16 cellular contexts compared by ENCODE assay signal in the genomic region with DNA sequence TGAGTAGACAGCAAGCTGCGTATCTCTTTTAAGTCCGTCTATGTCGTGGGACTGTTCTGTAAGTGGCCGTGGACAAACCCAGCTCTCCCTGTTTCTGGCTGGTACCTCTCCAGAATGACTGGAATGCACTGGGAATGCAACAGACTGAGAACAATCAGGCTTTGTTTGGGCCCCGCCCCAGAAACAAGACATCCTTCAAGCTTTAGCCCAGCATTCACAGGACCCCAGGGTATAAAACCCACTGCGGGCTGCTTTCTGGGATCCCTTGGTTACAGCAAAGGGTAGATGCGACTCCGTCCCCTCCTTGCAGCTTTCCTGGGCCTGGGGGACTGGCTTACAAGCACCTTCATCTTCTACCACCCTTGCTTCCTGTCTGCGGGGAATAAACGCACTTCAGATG. TPM values are rescaled to one million over a fixed set of nuclear protein-coding genes. Genes with fewer than 3 reads are reported as not detected.
DNase-seq lines count a peak whose midpoint lies in the region; ATAC-seq, FAIRE-seq and TF ChIP-seq lines count a peak whose summit lies in the region.
"Had no signal": no experiment of that assay in that cellular context is flagged by ENCODE, and none has a peak within 500 bp of the region (broad histone marks: within the 10 kb centered on the region; RNA-seq: fewer than 3 reads in every experiment).

No MANE protein-coding gene starts in this region.

- 85% methylated on average over 10 of the region's 10 CpGs; no CpG with 5 or more reads in 1 of the 2 experiments for WGBS in H1 (ENCODE audit: extremely low coverage in 1 of 2, insufficient coverage in 1 of 2, insufficient read length in 1 of 2, insufficient replicate concordance in 2 of 2, low coverage in 1 of 2, low lambda C conversion rate in 2 of 2, missing lambda C conversion rate in 1 of 2), 2 experiments
- 82 to 92% (median 91%) methylated on average over 7 to 10 of the region's 10 CpGs for WGBS in stomach, 5 donors

- no peaks in the 10 kb centered on the region for H3K27me3 ChIP-seq in H1 (replicated peaks in 1 of 4; ENCODE audit: control insufficient read depth in 3 of 4, extremely low read depth in 1 of 4, insufficient read depth in 3 of 4, low read length in 3 of 4)
- H3K27me3 ChIP-seq in neural progenitor cell: no peaks in the 10 kb centered on the region
- H3K27me3 ChIP-seq in stomach: peaks cover 0 to 4% (median 0%) of the 10 kb centered on the region in 3 donors
- H3K27me3 ChIP-seq: BLaER1 had no signal

- peaks cover 1% of the 10 kb centered on the region for H3K36me3 Mint-ChIP-seq in neural progenitor cell
- no peaks in the 10 kb centered on the region for H3K36me3 Mint-ChIP-seq in activated CD4-positive, alpha-beta T cell treated with anti-CD3 and anti-CD28 coated beads, Interleukin-2, amount 10 ng/mL, durations not matched to agents 24 days and 14 days (ENCODE audit: low read depth)

- FAIRE-seq in H1 (lab: Jason Lieb, UNC): no peak
- FAIRE-seq: H54 had no signal

- intact Hi-C loops in activated CD4-positive, alpha-beta T cell treated with anti-CD3 and anti-CD28 coated beads, Interleukin-2, amount 10 ng/mL, durations not matched to agents 24 days and 14 days (cut with micrococcal nuclease): no loop called here
- intact Hi-C loops in stomach (cut with DNase I; ENCODE audit: low total_unique reads): no loop called here

- H3K27ac ChIP-seq in H1 (ENCODE audit: low read depth, low read length) (no peak overlapping the region), neural progenitor cell (no peak overlapping the region), stomach (no peak overlapping the region)
- H3K27ac ChIP-seq: BLaER1 had no signal

- no peak overlapping the region for H2AFZ ChIP-seq in H1 (ENCODE audit: low read length)
- H2AFZ ChIP-seq in neural progenitor cell (replicated peaks): peak overlapping the region; percentile 26

- no peaks in the 10 kb centered on the region for H3K23me2 ChIP-seq in H1 (ENCODE audit: low read depth, low read length)

- POLR2A ChIA-PET in H1 (lab: Charles Lee; ENCODE audit: partially characterized antibody): no interaction called here

- no peak for TF ChIP-seq POLR2A in H1 (IDR thresholded peaks at IDR 0.05; ENCODE audit: control extremely low read depth in 1 of 2, low read depth in 2 of 2, low read length in 2 of 2)
- TF ChIP-seq POLR2A in stomach (IDR thresholded peaks at IDR 0.05): no peak

- no peaks in the 10 kb centered on the region for H4K20me1 ChIP-seq in H1 (replicated peaks in 1 of 2; ENCODE audit: control insufficient read depth in 1 of 2, insufficient read depth in 2 of 2, low read length in 2 of 2)
- no peaks in the 10 kb centered on the region for H4K20me1 ChIP-seq in neural progenitor cell (ENCODE audit: low read depth)
- H4K20me1 ChIP-seq: BLaER1 had no signal

- H4K8ac ChIP-seq in H1 (ENCODE audit: extremely low read depth, insufficient read depth, low read length): no peak overlapping the region

- CTCF ChIA-PET in H1 (lab: Charles Lee; ENCODE audit: partially characterized antibody): interaction anchor here (0.6 to 1.5 kb wide), 3 partner anchors 14 to 21 kb away, joined by 3 to 6 read pairs (median 3); no protein-coding TSS in a partner anchor

- no peak overlapping the region for H4K91ac ChIP-seq in H1 (replicated peaks; ENCODE audit: insufficient read length, low read length)

- H3K36me3 ChIP-seq in H1 (ENCODE audit: control insufficient read depth in 2 of 4, insufficient read depth in 4 of 4, low read length in 3 of 4): no peaks in the 10 kb centered on the region
- no peaks in the 10 kb centered on the region for H3K36me3 ChIP-seq in neural progenitor cell
- no peaks in the 10 kb centered on the region for H3K36me3 ChIP-seq in stomach
- H3K36me3 ChIP-seq: BLaER1 had no signal

- no peaks in the 10 kb centered on the region for H3K4me1 ChIP-seq in H1 (replicated peaks in 1 of 4; ENCODE audit: control insufficient read depth in 3 of 4, insufficient read depth in 4 of 4, low read length in 3 of 4)
- H3K4me1 ChIP-seq in neural progenitor cell: no peaks in the 10 kb centered on the region
- H3K4me1 ChIP-seq in stomach: no peaks in the 10 kb centered on the region
- H3K4me1 ChIP-seq: BLaER1, Caco-2 had no signal

- no peak overlapping the region for H2BK12ac ChIP-seq in H1 (ENCODE audit: low read depth, low read length)

- no peak for TF ChIP-seq EP300 in Ishikawa (IDR thresholded peaks at IDR 0.05; ENCODE audit: borderline replicate concordance)
- TF ChIP-seq EP300 in H1 (IDR thresholded peaks at IDR 0.05; ENCODE audit: borderline replicate concordance in 1 of 2, low read depth in 2 of 2, low read length in 2 of 2): no peak
- TF ChIP-seq EP300 in stomach (IDR thresholded peaks at IDR 0.05): no peak

- H3K4me2 ChIP-seq in H1 (ENCODE audit: insufficient read depth in 1 of 2, low read depth in 2 of 2, low read length in 2 of 2): no peak overlapping the region
- no peak overlapping the region for H3K4me2 ChIP-seq in neural progenitor cell
- H3K4me2 ChIP-seq: BLaER1 had no signal

- no peak overlapping the region for H2BK20ac ChIP-seq in H1 (ENCODE audit: low read length)

- peaks cover 8% of the 10 kb centered on the region for H3K27me3 Mint-ChIP-seq in neural progenitor cell (ENCODE audit: insufficient read depth, low read depth)
- H3K27me3 Mint-ChIP-seq in activated CD4-positive, alpha-beta T cell treated with anti-CD3 and anti-CD28 coated beads, Interleukin-2, amount 10 ng/mL, durations not matched to agents 24 days and 14 days: peaks cover 11% of the 10 kb centered on the region

- H3K23ac ChIP-seq in H1 (ENCODE audit: insufficient read length): no peak overlapping the region

- DNase-seq in ELF-1 (ENCODE audit: low read depth, low spot score): peak; percentile 54
- DNase-seq in H1 (ENCODE audit: low read depth in 1 of 2, low spot score in 2 of 2): no peak
- DNase-seq in neural progenitor cell (ENCODE audit: low spot score): peak; percentile 21
- no peak for DNase-seq in activated CD4-positive, alpha-beta T cell treated with anti-CD3 and anti-CD28 coated beads, Interleukin-2, amount 10 ng/mL, durations not matched to agents 24 days and 14 days
- DNase-seq in stomach: no peak
- DNase-seq: 8988T; AML-193; Caco-2; CD8-positive, alpha-beta memory T cell; DND-41; GF-D8 had no signal

- H3K79me1 ChIP-seq in H1 (ENCODE audit: low read depth, low read length): no peaks in the 10 kb centered on the region

- H4K5ac ChIP-seq in H1 (ENCODE audit: insufficient read length, low read depth, low read length): no peak overlapping the region

- H3K79me2 ChIP-seq in H1 (ENCODE audit: control insufficient read depth in 1 of 2, insufficient read depth in 2 of 2, low read length in 2 of 2) (no peaks in the 10 kb centered on the region), neural progenitor cell (ENCODE audit: low read depth) (no peaks in the 10 kb centered on the region)

- no peak overlapping the region for H3K4me3 Mint-ChIP-seq in neural progenitor cell
- H3K4me3 Mint-ChIP-seq in activated CD4-positive, alpha-beta T cell treated with anti-CD3 and anti-CD28 coated beads, Interleukin-2, amount 10 ng/mL, durations not matched to agents 24 days and 14 days: no peak overlapping the region
- H3K4me3 Mint-ChIP-seq: CD8-positive, alpha-beta memory T cell had no signal

- no peaks in the 10 kb centered on the region for H3K4me1 Mint-ChIP-seq in neural progenitor cell
- no peaks in the 10 kb centered on the region for H3K4me1 Mint-ChIP-seq in activated CD4-positive, alpha-beta T cell treated with anti-CD3 and anti-CD28 coated beads, Interleukin-2, amount 10 ng/mL, durations not matched to agents 24 days and 14 days
- H3K4me1 Mint-ChIP-seq: CD8-positive, alpha-beta memory T cell had no signal

- TF ChIP-seq RAD21 in Ishikawa (IDR thresholded peaks at IDR 0.05; ENCODE audit: low read depth): no peak
- TF ChIP-seq RAD21 in H1 (IDR thresholded peaks at IDR 0.05 in 1 of 2, conservative IDR thresholded peaks at IDR 0.05 in 1 of 2; ENCODE audit: low read depth in 2 of 2, low read length in 2 of 2): no peak

- no peak overlapping the region for H3K4ac ChIP-seq in H1 (replicated peaks; ENCODE audit: insufficient read length, low read depth, low read length)

- H3K18ac ChIP-seq in H1 (ENCODE audit: extremely low read depth, low read length): no peak overlapping the region

- no peak overlapping the region for H2BK5ac ChIP-seq in H1 (ENCODE audit: low read depth, low read length)

- H2AK5ac ChIP-seq in H1 (ENCODE audit: low read depth, low read length): no peak overlapping the region

- H3K56ac ChIP-seq in H1 (replicated peaks; ENCODE audit: insufficient read length, low read depth, low read length): no peak overlapping the region

- H3K9me3 ChIP-seq in H1 (ENCODE audit: insufficient read depth in 2 of 2, low read depth in 1 of 2, low read length in 1 of 2) (0 out of 4 replicates have a peak, but pooled peaks cover 0 to 5% of the 10 kb centered on the region in 2 experiments), neural progenitor cell (ENCODE audit: low read depth) (no peaks in the 10 kb centered on the region), stomach (peaks cover 0 to 5% (median 2%) of the 10 kb centered on the region in 4 donors)
- H3K9me3 ChIP-seq: Caco-2 had no signal

- H3K14ac ChIP-seq in H1 (ENCODE audit: insufficient read length): no peak overlapping the region

- H2BK15ac ChIP-seq in H1 (ENCODE audit: low read length): no peak overlapping the region

- H3K9ac ChIP-seq in H1 (replicated peaks in 1 of 4; ENCODE audit: extremely low read depth in 1 of 4, low read depth in 3 of 4, low read length in 3 of 4): no peak overlapping the region
- H3K9ac ChIP-seq in neural progenitor cell: no peak overlapping the region
- H3K9ac ChIP-seq: BLaER1 had no signal

- peaks cover 6% of the 10 kb centered on the region for H3K9me3 Mint-ChIP-seq in neural progenitor cell
- H3K9me3 Mint-ChIP-seq in activated CD4-positive, alpha-beta T cell treated with anti-CD3 and anti-CD28 coated beads, Interleukin-2, amount 10 ng/mL, durations not matched to agents 24 days and 14 days: peaks cover 5% of the 10 kb centered on the region

- no peak overlapping the region for H3K4me3 ChIP-seq in H1 (ENCODE audit: extremely low read depth in 1 of 4, insufficient read depth in 2 of 4, low read depth in 3 of 4, low read length in 4 of 4)
- no peak overlapping the region for H3K4me3 ChIP-seq in neural progenitor cell
- H3K4me3 ChIP-seq in stomach: no peak overlapping the region
- H3K4me3 ChIP-seq: BLaER1 had no signal

- TF ChIP-seq CTCF in H1 (IDR thresholded peaks at IDR 0.05; ENCODE audit: control extremely low read depth in 1 of 3, insufficient read depth in 1 of 3, low read depth in 1 of 3, low read length in 3 of 3) (no peak), neural progenitor cell (IDR thresholded peaks at IDR 0.05) (no peak), stomach (IDR thresholded peaks at IDR 0.05) (no peak)

- no peaks in the 10 kb centered on the region for H3F3A ChIP-seq in neural progenitor cell (ENCODE audit: low read depth)

- ATAC-seq in HG02885 (IDR thresholded peaks at IDR 0.05; ENCODE audit: poor library complexity, unreplicated experiment): no peak
- ATAC-seq in GM18873 (IDR thresholded peaks at IDR 0.05; ENCODE audit: low FRiP score, unreplicated experiment): no peak

- no peak overlapping the region for H2BK120ac ChIP-seq in H1 (replicated peaks; ENCODE audit: low read depth, low read length)

- H3K27ac Mint-ChIP-seq in neural progenitor cell: no peak overlapping the region
- H3K27ac Mint-ChIP-seq in activated CD4-positive, alpha-beta T cell treated with anti-CD3 and anti-CD28 coated beads, Interleukin-2, amount 10 ng/mL, durations not matched to agents 24 days and 14 days: no peak overlapping the region
- H3K27ac Mint-ChIP-seq: CD8-positive, alpha-beta memory T cell had no signal

RNA-seq across cellular contexts. Expression of gene SPTLC1, which starts 45.6 kb away (rescaled TPM):
- total RNA-seq in H1 (2021; fragmentation: NEBNext Ultra II Directional; extraction: Animal tissue kit (Norgen Biotek cat#: 25700)): 62.1 and 64.2 TPM in 2 replicates
- 21.6 and 34.2 TPM in 2 replicates for polyA plus RNA-seq in H1 (2011; rRNA removed)
- 43.2 TPM for polyA plus RNA-seq in H1 (2011; cell fraction: cytosol; rRNA removed)
- 37.0 TPM for polyA plus RNA-seq in H1 (2011; cell fraction: nucleus; rRNA removed)
- polyA plus RNA-seq in H1 (2012, experiment 1 of 2): 53.4 to 59.2 TPM (median 54.5 TPM) in 4 replicates
- polyA plus RNA-seq in H1 (2012, experiment 2 of 2): 12.0 TPM
- polyA plus RNA-seq in H1 (2013, experiment 1 of 2): 98.2 TPM
- 120 TPM for polyA plus RNA-seq in H1 (2013, experiment 2 of 2)
- 61.1 and 65.7 TPM in 2 replicates for polyA minus RNA-seq in H1 (2011; rRNA and poly(A)+ RNA removed)
- polyA minus RNA-seq in H1 (2011; cell fraction: cytosol; rRNA and poly(A)+ RNA removed): 31.4 TPM
- 39.0 TPM for polyA minus RNA-seq in H1 (2011; cell fraction: nucleus; rRNA and poly(A)+ RNA removed)
- 86.3 and 119 TPM in 2 replicates for total RNA-seq in neural progenitor cell (ENCODE audit: low replicate concordance)
- 62.5 and 64.9 TPM in 2 replicates for total RNA-seq in activated CD4-positive, alpha-beta T cell treated with anti-CD3 and anti-CD28 coated beads, Interleukin-2, amount 10 ng/mL, durations not matched to agents 24 days and 14 days
- 100 to 1,000 TPM in 3 of 5 donors, 10 to 100 TPM in 2; 34.6 to 157 (median 145) TPM for total RNA-seq in stomach
- polyA plus RNA-seq in stomach: 10 to 100 TPM; 14.4 to 26.1 (median 15.9) TPM

Comparison
In these comparisons a context has a peak if more than half of its experiments do, and no peak if none do; other contexts are left out.
1. DNase-seq: peak in ELF-1 (single experiment) and neural progenitor cell (single experiment); none in H1 (0 of 2), activated CD4-positive, alpha-beta T cell treated with anti-CD3 and anti-CD28 coated beads, Interleukin-2, amount 10 ng/mL, durations not matched to agents 24 days and 14 days (single experiment) and stomach (single experiment).